ENCODE assay signal across 17 cellular contexts in genomic region chr2:160469615-160470204, GRCh38. TPM values are rescaled to one million over a fixed set of nuclear protein-coding genes. Genes with fewer than 3 reads are reported as not detected.
DNase-seq lines count a peak whose midpoint lies in the region; ATAC-seq and TF ChIP-seq lines count a peak whose summit lies in the region.
"Had no signal": no experiment of that assay in that cellular context is flagged by ENCODE, and none has a peak within 500 bp of the region (broad histone marks: within the 10 kb centered on the region; RNA-seq: fewer than 3 reads in every experiment).

No MANE protein-coding gene starts in this region.

- H2BK5ac ChIP-seq in IMR-90 (ENCODE audit: low read depth, low read length, poor library complexity, severe bottlenecking) (peak overlapping the region; percentile 31), trophoblast cell (ENCODE audit: low read depth, low read length, poor library complexity) (no peak overlapping the region)

- ATAC-seq in CD4-positive, alpha-beta T cell (ENCODE audit: poor library complexity), result no peak
- ATAC-seq in IMR-90 (ENCODE audit: low read depth) (no peak), sciatic nerve (no peak), GM18873 (IDR thresholded peaks at IDR 0.05; ENCODE audit: low FRiP score, unreplicated experiment) (no peak), GM21447 (IDR thresholded peaks at IDR 0.05; ENCODE audit: unreplicated experiment) (no peak), GM18502 (IDR thresholded peaks at IDR 0.05; ENCODE audit: poor library complexity, unreplicated experiment) (no peak)
- ATAC-seq: foreskin keratinocyte, lower lobe of right lung had no signal

- no TSS peak for BruUV-seq in IMR-90 (replicated peaks; lab: Mats Ljungman, UMichigan)

- no peak overlapping the region for H3K56ac ChIP-seq in IMR-90 (ENCODE audit: extremely low read depth, insufficient read depth, low read length)

- no peak for TF ChIP-seq RAD21 in IMR-90 (IDR thresholded peaks at IDR 0.05; ENCODE audit: low read length)

- dilution Hi-C loops in IMR-90 (cut with HindIII; ENCODE audit: low sequenced_read_pairs, unreplicated experiment), result no loop called here

- no peak overlapping the region for H2BK120ac ChIP-seq in IMR-90 (ENCODE audit: low read depth, low read length)
- no peak overlapping the region for H2BK120ac ChIP-seq in trophoblast cell (ENCODE audit: insufficient read depth, low read length, poor library complexity)

- POLR2A ChIA-PET in CD4-positive, alpha-beta T cell (lab: Charles Lee), result interaction anchor here (0.5 to 1.2 kb wide), 3 partner anchors 13 to 103 kb away, joined by 3 to 6 read pairs (median 3); no protein-coding TSS in a partner anchor
- POLR2A ChIA-PET in IMR-90 (lab: Charles Lee; ENCODE audit: unreplicated experiment), result no interaction called here

- peak overlapping the region; percentile 88 for H3K27ac Mint-ChIP-seq in CD4-positive, alpha-beta T cell
- H3K27ac Mint-ChIP-seq: activated B cell treated with CpG ODN at 0.5 μM for 24 hours had no signal

- H3K18ac ChIP-seq in IMR-90 (ENCODE audit: low read depth, low read length) (peak overlapping the region; percentile 47; the same call in 1 of the 2 replicates), trophoblast cell (ENCODE audit: low read length) (no peak overlapping the region)

- no peak for TF ChIP-seq CTCF in CD4-positive, alpha-beta T cell (IDR thresholded peaks at IDR 0.05)
- TF ChIP-seq CTCF in IMR-90 (conservative IDR thresholded peaks at IDR 0.05; ENCODE audit: low read depth, low read length), result no peak
- TF ChIP-seq CTCF in left ventricle myocardium inferior (IDR thresholded peaks at IDR 0.05; ENCODE audit: borderline replicate concordance), result no peak

- no peaks in the 10 kb centered on the region for H3K36me3 ChIP-seq in IMR-90 (ENCODE audit: control insufficient read depth, insufficient read depth, low read length)
- H3K36me3 ChIP-seq in left ventricle myocardium inferior, result no peaks in the 10 kb centered on the region
- H3K36me3 ChIP-seq in trophoblast cell (ENCODE audit: control insufficient read depth in 1 of 2, insufficient read depth in 2 of 2, low read length in 2 of 2), result no peaks in the 10 kb centered on the region
- H3K36me3 ChIP-seq: lower lobe of right lung, suprapubic skin had no signal

- H2BK12ac ChIP-seq in trophoblast cell (ENCODE audit: low read length), result no peak overlapping the region

- H3K14ac ChIP-seq in IMR-90 (replicated peaks; ENCODE audit: low read depth, low read length) (peak overlapping the region; percentile 36; the same call in 1 of the 2 replicates), trophoblast cell (ENCODE audit: low read length) (no peak overlapping the region)

- H2AK9ac ChIP-seq in IMR-90 (replicated peaks; ENCODE audit: low read depth, low read length, poor library complexity), result no peak overlapping the region

- peaks cover 5% of the 10 kb centered on the region for H3K9me1 ChIP-seq in IMR-90 (ENCODE audit: insufficient read depth, low read length)

- H3K4ac ChIP-seq in IMR-90 (ENCODE audit: low read depth, low read length) (no peak overlapping the region), trophoblast cell (ENCODE audit: low read depth, low read length) (peak overlapping the region; percentile 8)

- H3K36me3 Mint-ChIP-seq in CD4-positive, alpha-beta T cell (ENCODE audit: low read depth), result no peaks in the 10 kb centered on the region

- H3K4me1 ChIP-seq in IMR-90 (ENCODE audit: control insufficient read depth, insufficient read depth, low read length) (peaks cover 18% of the 10 kb centered on the region), left ventricle myocardium inferior (peaks cover 94% of the 10 kb centered on the region), trophoblast cell (ENCODE audit: control insufficient read depth in 1 of 2, insufficient read depth in 2 of 2, low read length in 2 of 2) (peaks cover 0 to 8% of the 10 kb centered on the region in 2 experiments)

- H3K27me3 Mint-ChIP-seq in CD4-positive, alpha-beta T cell, result no peaks in the 10 kb centered on the region

- H2BK15ac ChIP-seq in IMR-90 (ENCODE audit: low read depth, low read length), result peak overlapping the region; percentile 27; the same call in 2 of the 3 replicates

- no peaks in the 10 kb centered on the region for H3K9me3 Mint-ChIP-seq in CD4-positive, alpha-beta T cell
- H3K9me3 Mint-ChIP-seq: activated B cell treated with CpG ODN at 0.5 μM for 24 hours, neural crest cell had no signal

- H3K4me1 Mint-ChIP-seq in CD4-positive, alpha-beta T cell (ENCODE audit: low read depth), result peaks cover 95% of the 10 kb centered on the region
- H3K4me1 Mint-ChIP-seq: activated B cell treated with CpG ODN at 0.5 μM for 24 hours had no signal

- H3K79me2 ChIP-seq in trophoblast cell (ENCODE audit: control insufficient read depth, insufficient read depth, low read length, poor library complexity), result peaks cover 6% of the 10 kb centered on the region

- no peak for DNase-seq in CD4-positive, alpha-beta T cell
- DNase-seq in IMR-90 (no peak), left ventricle myocardium inferior (no peak), trophoblast cell (no peak), sciatic nerve (ENCODE audit: low spot score) (no peak)
- DNase-seq: activated B cell treated with CpG ODN at 0.5 μM for 24 hours; effector memory CD4-positive, alpha-beta T cell; foreskin keratinocyte; lower lobe of right lung; NCI-H1436 treated with DMSO at 0.1 percent for 48 hours; NCI-H226; stimulated activated CD4-positive, alpha-beta T cell treated with anti-CD3 and anti-CD28 coated beads, Interleukin-1b, Interleukin-23, amount 100 ng/mL, for 48 hours had no signal

- H3K9me3 ChIP-seq in CD4-positive, alpha-beta T cell (ENCODE audit: control insufficient read depth, low read length), result no peaks in the 10 kb centered on the region
- H3K9me3 ChIP-seq in IMR-90 (ENCODE audit: control insufficient read depth, insufficient read depth, low read length), result no peaks in the 10 kb centered on the region
- H3K9me3 ChIP-seq in left ventricle myocardium inferior (replicated peaks), result no peaks in the 10 kb centered on the region
- H3K9me3 ChIP-seq in trophoblast cell (ENCODE audit: insufficient read depth, low read depth, low read length), result no peaks in the 10 kb centered on the region
- H3K9me3 ChIP-seq: lower lobe of right lung, suprapubic skin had no signal

- no peak overlapping the region for H2AFZ ChIP-seq in IMR-90 (replicated peaks; ENCODE audit: low read length, poor library complexity)
- H2AFZ ChIP-seq in trophoblast cell (ENCODE audit: insufficient read depth, low read length, poor library complexity), result no peak overlapping the region

- H3K27me3 ChIP-seq in CD4-positive, alpha-beta T cell (ENCODE audit: control insufficient read depth, insufficient read depth, low read length), result no peaks in the 10 kb centered on the region
- H3K27me3 ChIP-seq in IMR-90 (ENCODE audit: control insufficient read depth, insufficient read depth, low read length) (no peaks in the 10 kb centered on the region), left ventricle myocardium inferior (ENCODE audit: low read depth) (no peaks in the 10 kb centered on the region), trophoblast cell (ENCODE audit: insufficient read depth, low read length) (no peaks in the 10 kb centered on the region)
- H3K27me3 ChIP-seq: foreskin keratinocyte, suprapubic skin had no signal

- peak overlapping the region; percentile 6; the same call in 1 of the 2 replicates for H4K5ac ChIP-seq in IMR-90 (ENCODE audit: low read depth, low read length)

- CTCF ChIA-PET in CD4-positive, alpha-beta T cell (lab: Charles Lee), result no interaction called here
- CTCF ChIA-PET in IMR-90 (lab: Yijun Ruan, JAX), result interaction anchor here (0.6 kb wide), 1 partner anchor 11 kb away, joined by 3 read pairs; no protein-coding TSS in a partner anchor

- H3K9ac ChIP-seq in IMR-90 (ENCODE audit: low read depth, low read length) (no peak overlapping the region), trophoblast cell (ENCODE audit: low read length) (no peak overlapping the region)

- H3K4me2 ChIP-seq in IMR-90 (ENCODE audit: low read depth, low read length), result no peak overlapping the region
- peak overlapping the region; percentile 6 for H3K4me2 ChIP-seq in trophoblast cell (ENCODE audit: low read length)

- peak overlapping the region; percentile 53 for H3K4me3 Mint-ChIP-seq in CD4-positive, alpha-beta T cell
- H3K4me3 Mint-ChIP-seq: activated B cell treated with CpG ODN at 0.5 μM for 24 hours, neural crest cell had no signal

- H4K12ac ChIP-seq in trophoblast cell (ENCODE audit: low read depth, low read length), result no peak overlapping the region

- no peak for TF ChIP-seq POLR2A in IMR-90 (IDR thresholded peaks at IDR 0.05; ENCODE audit: low read depth, low read length)

- in situ Hi-C loops in IMR-90 (cut with MboI; ENCODE audit: low sequenced_read_pairs), result no loop called here

- H4K91ac ChIP-seq in IMR-90 (ENCODE audit: insufficient read depth, low read depth, low read length) (no peak overlapping the region), trophoblast cell (ENCODE audit: low read depth, low read length) (no peak overlapping the region)

- no peak overlapping the region; the same call in 1 of the 2 replicates for H3K23ac ChIP-seq in IMR-90 (ENCODE audit: low read depth, low read length)
- no peak overlapping the region for H3K23ac ChIP-seq in trophoblast cell (ENCODE audit: low read length)

- H4K20me1 ChIP-seq in IMR-90 (ENCODE audit: insufficient read depth, low read length), result peaks cover 33% of the 10 kb centered on the region; the same call in 1 of the 2 replicates

- H2AK5ac ChIP-seq in IMR-90 (ENCODE audit: low read depth, low read length), result no peak overlapping the region
- no peak overlapping the region for H2AK5ac ChIP-seq in trophoblast cell (ENCODE audit: low read length)

- intact Hi-C loops in CD4-positive, alpha-beta T cell (cut with DNase I, micrococcal nuclease), result no loop called here
- intact Hi-C loops in IMR-90 (cut with micrococcal nuclease) (no loop called here), left ventricle myocardium inferior (cut with micrococcal nuclease) (no loop called here), sciatic nerve (cut with DNase I) (no loop called here)

- H3K79me1 ChIP-seq in IMR-90 (ENCODE audit: low read depth in 1 of 2, low read length in 2 of 2) (peaks cover 8 to 61% of the 10 kb centered on the region in 2 experiments), trophoblast cell (ENCODE audit: low read length) (no peaks in the 10 kb centered on the region)

- peak overlapping the region; percentile 11; the same call in 1 of the 2 replicates for H2BK20ac ChIP-seq in IMR-90 (ENCODE audit: low read depth, low read length)

- no CpG with 5 or more reads among the region's 5 CpGs for WGBS in IMR-90 (ENCODE audit: extremely low coverage in 2 of 2, insufficient read length in 1 of 2), 2 experiments
- WGBS in trophoblast cell (ENCODE audit: extremely low coverage, insufficient coverage, insufficient read length), result no CpG with 5 or more reads among the region's 5 CpGs

- H3K4me3 ChIP-seq in IMR-90 (ENCODE audit: insufficient read depth, low read depth, low read length) (no peak overlapping the region), left ventricle myocardium inferior (no peak overlapping the region), trophoblast cell (ENCODE audit: low read depth, low read length) (no peak overlapping the region)
- H3K4me3 ChIP-seq: lower lobe of right lung, suprapubic skin had no signal

- H4K8ac ChIP-seq in IMR-90 (ENCODE audit: low read depth in 2 of 2, low read length in 2 of 2), result 0 out of 4 replicates have a peak overlapping the region, but pooled peaks of 1 of the 2 experiments have one; percentile 4
- no peak overlapping the region for H4K8ac ChIP-seq in trophoblast cell (ENCODE audit: low read depth, low read length)

- no peak overlapping the region for H3K27ac ChIP-seq in CD4-positive, alpha-beta T cell (ENCODE audit: low read depth, low read length)
- H3K27ac ChIP-seq in IMR-90 (ENCODE audit: insufficient read depth, low read length) (no peak overlapping the region), left ventricle myocardium inferior (replicated peaks) (peak overlapping the region; percentile 41), trophoblast cell (ENCODE audit: low read depth, low read length) (no peak overlapping the region)
- H3K27ac ChIP-seq: foreskin keratinocyte, lower lobe of right lung, suprapubic skin had no signal

RNA-seq across cellular contexts. Expression of gene RBMS1, which starts 23.9 kb away (rescaled TPM):
- total RNA-seq in CD4-positive, alpha-beta T cell, result 10 to 100 TPM; 88.6 to 90.3 TPM
- total RNA-seq in IMR-90 (2012; rRNA removed) (64.9 and 73.6 TPM in 2 replicates), left ventricle myocardium inferior (56.2 TPM), sciatic nerve (119 TPM)
- polyA plus RNA-seq in IMR-90 (2012; rRNA removed), result 43.5 and 45.9 TPM in 2 replicates
- 12.0 and 17.3 TPM in 2 replicates for polyA plus RNA-seq in IMR-90 (2012; cell fraction: cytosol; rRNA removed)
- 21.4 and 98.7 TPM in 2 replicates for polyA plus RNA-seq in IMR-90 (2012; cell fraction: nucleus; rRNA removed; ENCODE audit: low replicate concordance)
- polyA plus RNA-seq in trophoblast cell (2013), result 232 and 237 TPM in 2 replicates
